8 cellular contexts compared by ENCODE assay signal in the genomic region with DNA sequence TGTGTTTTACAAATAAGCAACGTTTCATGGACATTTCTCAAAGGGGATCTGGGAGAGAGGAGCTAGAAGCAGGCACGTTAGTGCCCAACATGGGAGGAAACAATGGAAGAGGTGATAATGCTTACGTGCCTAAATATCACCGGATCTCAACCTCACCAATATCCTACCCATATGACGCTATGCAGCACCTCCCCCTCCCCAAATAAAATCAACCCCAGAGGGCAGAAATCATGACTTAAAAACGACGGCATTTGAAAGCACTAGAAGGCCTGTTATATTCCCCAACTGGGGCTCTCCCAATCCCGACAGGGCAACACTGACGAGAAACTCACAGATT. TPM values are rescaled to one million over a fixed set of nuclear protein-coding genes. Genes with fewer than 3 reads are reported as not detected.
DNase-seq lines count a peak whose midpoint lies in the region; ATAC-seq and TF ChIP-seq lines count a peak whose summit lies in the region.

No MANE protein-coding gene starts in this region.

- intact Hi-C loops in colonic mucosa (cut with DNase I) = no loop called here

- peak overlapping the region; percentile 81 to 93 (median 86) for H3K4me2 ChIP-seq in BLaER1 treated with 17β-estradiol and CSF1 and Interleukin-3, amounts not matched to agents 10 nM and 100 nM

- H3K9ac ChIP-seq in BLaER1 treated with 17β-estradiol and CSF1 and Interleukin-3, amounts not matched to agents 10 nM and 100 nM = peak overlapping the region; percentile 86 to 93 (median 89)
- H3K9ac ChIP-seq in colonic mucosa (ENCODE audit: low read depth in 2 of 2, low read length in 2 of 2) (peak overlapping the region; percentile 81 to 85), mucosa of rectum (ENCODE audit: low read depth in 1 of 2, low read length in 2 of 2) (peak overlapping the region; percentile 82 to 87)

- DNase-seq in NCI-H2029 (lab: John Stamatoyannopoulos, UW) (peak; percentile 0), colonic mucosa (no peak), DMS114 treated with DMSO at 0.1 percent for 48 hours (lab: John Stamatoyannopoulos, UW; ENCODE audit: unreplicated experiment) (no peak), NOMO-1 treated with dmso at 0.1 percent for 144 hours (lab: John Stamatoyannopoulos, UW; ENCODE audit: unreplicated experiment) (no peak), GM03348 (ENCODE audit: low spot score) (no peak)

- H3K36me3 ChIP-seq in BLaER1 treated with 17β-estradiol and CSF1 and Interleukin-3, amounts not matched to agents 10 nM and 100 nM = peaks cover 9 to 38% (median 25%) of the 10 kb centered on the region in 11 experiments
- no peaks in the 10 kb centered on the region for H3K36me3 ChIP-seq in colonic mucosa
- no peaks in the 10 kb centered on the region for H3K36me3 ChIP-seq in mucosa of rectum (ENCODE audit: control insufficient read depth in 2 of 2, insufficient read depth in 2 of 2, low read length in 2 of 2)

- peaks cover 26 to 42% (median 34%) of the 10 kb centered on the region in 10 experiments for H3K4me1 ChIP-seq in BLaER1 treated with 17β-estradiol and CSF1 and Interleukin-3, amounts not matched to agents 10 nM and 100 nM
- H3K4me1 ChIP-seq in colonic mucosa = peaks cover 8% of the 10 kb centered on the region
- peaks cover 7 to 12% of the 10 kb centered on the region in 2 donors for H3K4me1 ChIP-seq in mucosa of rectum (ENCODE audit: control insufficient read depth in 2 of 2, insufficient read depth in 2 of 2, low read length in 2 of 2)

- peaks cover 0 to 41% (median 28%) of the 10 kb centered on the region in 11 experiments; a peak in 17 of 22 replicates for H4K20me1 ChIP-seq in BLaER1 treated with 17β-estradiol and CSF1 and Interleukin-3, amounts not matched to agents 10 nM and 100 nM

- no peak for TF ChIP-seq CTCF in colonic mucosa (IDR thresholded peaks at IDR 0.05)

- no peaks in the 10 kb centered on the region for H3K9me3 ChIP-seq in BLaER1 treated with 17β-estradiol and CSF1 and Interleukin-3, amounts not matched to agents 10 nM and 100 nM (replicated peaks in 1 of 11)
- H3K9me3 ChIP-seq in colonic mucosa = no peaks in the 10 kb centered on the region
- no peaks in the 10 kb centered on the region for H3K9me3 ChIP-seq in mucosa of rectum (ENCODE audit: control insufficient read depth in 2 of 2, low read length in 2 of 2)

- no peaks in the 10 kb centered on the region for H3K27me3 ChIP-seq in BLaER1 treated with 17β-estradiol and CSF1 and Interleukin-3, amounts not matched to agents 10 nM and 100 nM
- H3K27me3 ChIP-seq in colonic mucosa (no peaks in the 10 kb centered on the region), mucosa of rectum (ENCODE audit: control insufficient read depth in 2 of 2, insufficient read depth in 2 of 2, low read length in 2 of 2) (no peaks in the 10 kb centered on the region)

- peak overlapping the region; percentile 77 to 92 (median 87) for H3K27ac ChIP-seq in BLaER1 treated with 17β-estradiol and CSF1 and Interleukin-3, amounts not matched to agents 10 nM and 100 nM
- peak overlapping the region; percentile 68 for H3K27ac ChIP-seq in colonic mucosa
- H3K27ac ChIP-seq in mucosa of rectum (ENCODE audit: low read depth in 2 of 2, low read length in 2 of 2) = peak overlapping the region; percentile 71 to 73

- peak; percentile 12 for ATAC-seq in GM21515 (IDR thresholded peaks at IDR 0.05; ENCODE audit: unreplicated experiment)

- H3K4me3 ChIP-seq in BLaER1 treated with 17β-estradiol and CSF1 and Interleukin-3, amounts not matched to agents 10 nM and 100 nM = peak overlapping the region; percentile 68 to 88 (median 80)
- H3K4me3 ChIP-seq in colonic mucosa (peak overlapping the region; percentile 77), mucosa of rectum (ENCODE audit: low read length in 2 of 2) (peak overlapping the region; percentile 85 to 98)

RNA-seq across cellular contexts. Expression of a gene that starts 0.4 kb away (rescaled TPM):
- 10 to 100 TPM; 58.1 to 59.7 TPM for total RNA-seq in colonic mucosa
